In the genomic region with DNA sequence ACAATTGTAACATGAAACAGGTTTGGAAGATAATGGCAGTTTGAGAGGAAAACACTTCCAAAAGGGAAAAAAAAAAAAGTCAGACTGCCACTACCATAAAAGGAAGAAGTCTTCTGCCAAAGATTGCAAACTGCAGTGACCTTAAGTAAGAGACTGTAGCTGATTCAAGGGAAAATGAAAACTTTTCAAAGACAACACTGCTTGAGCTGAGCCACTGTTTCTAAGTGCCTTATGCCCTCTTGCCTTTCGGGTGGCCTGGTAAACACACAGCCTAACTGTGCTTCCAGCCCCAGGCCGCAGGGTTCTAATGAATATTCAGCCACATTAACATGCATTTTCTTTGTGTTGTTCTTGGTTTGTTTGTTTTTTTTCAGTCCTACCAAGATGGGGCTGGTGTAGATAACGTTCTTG, we compare ENCODE assay signal across 9 cellular contexts.
DNase-seq lines count a peak whose midpoint lies in the region; ATAC-seq and TF ChIP-seq lines count a peak whose summit lies in the region.
"Had no signal": no experiment of that assay in that cellular context is flagged by ENCODE, and none has a peak within 500 bp of the region (broad histone marks: within the 10 kb centered on the region; RNA-seq: fewer than 3 reads in every experiment).

No MANE protein-coding gene starts in this region.

- H2AFZ ChIP-seq in neural progenitor cell (replicated peaks) = peak overlapping the region; percentile 76

- H3F3A ChIP-seq in neural progenitor cell (ENCODE audit: low read depth) = peaks cover 28% of the 10 kb centered on the region

- H3K79me2 ChIP-seq in neural progenitor cell (ENCODE audit: low read depth) = no peaks in the 10 kb centered on the region

- H3K9me3 ChIP-seq in neural progenitor cell (ENCODE audit: low read depth) = no peaks in the 10 kb centered on the region

- no peaks in the 10 kb centered on the region for H3K9me3 Mint-ChIP-seq in neural progenitor cell

- peak overlapping the region; percentile 36 for H3K27ac ChIP-seq in neural progenitor cell

- H3K9ac ChIP-seq in neural progenitor cell = no peak overlapping the region

- DNase-seq in AG10803 (ENCODE audit: low read depth) (peak; percentile 76), OCI-M1 (lab: John Stamatoyannopoulos, UW) (peak; percentile 2), fibroblast of villous mesenchyme (ENCODE audit: low read depth) (peak; percentile 83), neural progenitor cell (ENCODE audit: low spot score) (peak; percentile 72), occipital lobe (lab: John Stamatoyannopoulos, UW) (no peak), GM19238 (ENCODE audit: insufficient read length, low spot score) (no peak)
- DNase-seq in activated CD4-positive, alpha-beta T cell treated with anti-CD3 and anti-CD28 coated beads, Interleukin-2, amount 50 U/mL, for 48 hours = no peak

- H3K27me3 ChIP-seq in neural progenitor cell = no peaks in the 10 kb centered on the region

- peaks cover 2% of the 10 kb centered on the region for H3K27me3 Mint-ChIP-seq in neural progenitor cell (ENCODE audit: insufficient read depth, low read depth)
- H3K27me3 Mint-ChIP-seq: activated naive CD8-positive, alpha-beta T cell had no signal

- H3K36me3 ChIP-seq in neural progenitor cell = no peaks in the 10 kb centered on the region

- H3K4me3 ChIP-seq in AG10803 (ENCODE audit: low read length) (no peak overlapping the region), fibroblast of villous mesenchyme (ENCODE audit: low read depth, low read length) (no peak overlapping the region), neural progenitor cell (peak overlapping the region; percentile 26)

- H3K4me1 Mint-ChIP-seq in neural progenitor cell = peaks cover 36% of the 10 kb centered on the region

- TF ChIP-seq CTCF in AG10803 (conservative IDR thresholded peaks at IDR 0.05; ENCODE audit: low read length) (no peak), fibroblast of villous mesenchyme (IDR thresholded peaks at IDR 0.05; ENCODE audit: insufficient read depth, low read depth, low read length) (no peak), neural progenitor cell (IDR thresholded peaks at IDR 0.05) (no peak)

- H3K4me3 Mint-ChIP-seq in neural progenitor cell = no peak overlapping the region
- H3K4me3 Mint-ChIP-seq: activated naive CD8-positive, alpha-beta T cell had no signal

- H3K4me2 ChIP-seq in neural progenitor cell = peak overlapping the region; percentile 68

- no peak for ATAC-seq in GM21381 (IDR thresholded peaks at IDR 0.05; ENCODE audit: unreplicated experiment)

- H3K27ac Mint-ChIP-seq in neural progenitor cell = no peak overlapping the region
- H3K27ac Mint-ChIP-seq: activated naive CD8-positive, alpha-beta T cell had no signal

- H3K4me1 ChIP-seq in neural progenitor cell = peaks cover 38% of the 10 kb centered on the region

- H3K36me3 Mint-ChIP-seq in neural progenitor cell = no peaks in the 10 kb centered on the region
- H3K36me3 Mint-ChIP-seq: activated naive CD8-positive, alpha-beta T cell had no signal

- H4K20me1 ChIP-seq in neural progenitor cell (ENCODE audit: low read depth) = no peaks in the 10 kb centered on the region

Comparison
In these comparisons a context has a peak if more than half of its experiments do, and no peak if none do; other contexts are left out.
1. DNase-seq: peak in AG10803 (single experiment), OCI-M1 (single experiment), fibroblast of villous mesenchyme (single experiment) and neural progenitor cell (single experiment); none in occipital lobe (single experiment), GM19238 (single experiment) and activated CD4-positive, alpha-beta T cell treated with anti-CD3 and anti-CD28 coated beads, Interleukin-2, amount 50 U/mL, for 48 hours (0 of 2).